In the genomic region with DNA sequence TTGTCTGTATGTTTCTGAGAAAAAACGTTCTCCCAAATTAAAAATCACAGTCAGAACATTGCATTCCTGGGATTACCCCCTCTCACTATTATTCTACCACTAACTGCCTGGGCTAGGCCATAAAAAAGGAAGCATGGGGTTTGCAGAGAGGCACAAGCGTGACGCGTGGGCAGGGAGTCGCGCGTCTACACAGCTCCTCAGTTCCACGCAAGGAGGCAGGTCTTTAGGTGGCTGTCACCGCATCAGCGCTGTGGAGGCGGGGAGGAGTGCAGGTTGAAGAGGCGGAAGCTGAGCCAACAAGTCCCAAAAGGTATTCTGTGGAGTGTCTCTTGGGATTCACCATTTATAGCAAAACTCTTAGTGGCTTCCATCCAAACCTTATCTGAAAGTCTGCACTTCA, we compare ENCODE assay signal across 1 cellular context.
TF ChIP-seq lines count a peak whose summit lies in the region.

No MANE protein-coding gene starts in this region.

TF ChIP-seq in H1, 55 proteins besides CTCF, POLR2A, EP300 and RAD21 (continued from another document):
- TF ChIP-seq, protein P1, sequence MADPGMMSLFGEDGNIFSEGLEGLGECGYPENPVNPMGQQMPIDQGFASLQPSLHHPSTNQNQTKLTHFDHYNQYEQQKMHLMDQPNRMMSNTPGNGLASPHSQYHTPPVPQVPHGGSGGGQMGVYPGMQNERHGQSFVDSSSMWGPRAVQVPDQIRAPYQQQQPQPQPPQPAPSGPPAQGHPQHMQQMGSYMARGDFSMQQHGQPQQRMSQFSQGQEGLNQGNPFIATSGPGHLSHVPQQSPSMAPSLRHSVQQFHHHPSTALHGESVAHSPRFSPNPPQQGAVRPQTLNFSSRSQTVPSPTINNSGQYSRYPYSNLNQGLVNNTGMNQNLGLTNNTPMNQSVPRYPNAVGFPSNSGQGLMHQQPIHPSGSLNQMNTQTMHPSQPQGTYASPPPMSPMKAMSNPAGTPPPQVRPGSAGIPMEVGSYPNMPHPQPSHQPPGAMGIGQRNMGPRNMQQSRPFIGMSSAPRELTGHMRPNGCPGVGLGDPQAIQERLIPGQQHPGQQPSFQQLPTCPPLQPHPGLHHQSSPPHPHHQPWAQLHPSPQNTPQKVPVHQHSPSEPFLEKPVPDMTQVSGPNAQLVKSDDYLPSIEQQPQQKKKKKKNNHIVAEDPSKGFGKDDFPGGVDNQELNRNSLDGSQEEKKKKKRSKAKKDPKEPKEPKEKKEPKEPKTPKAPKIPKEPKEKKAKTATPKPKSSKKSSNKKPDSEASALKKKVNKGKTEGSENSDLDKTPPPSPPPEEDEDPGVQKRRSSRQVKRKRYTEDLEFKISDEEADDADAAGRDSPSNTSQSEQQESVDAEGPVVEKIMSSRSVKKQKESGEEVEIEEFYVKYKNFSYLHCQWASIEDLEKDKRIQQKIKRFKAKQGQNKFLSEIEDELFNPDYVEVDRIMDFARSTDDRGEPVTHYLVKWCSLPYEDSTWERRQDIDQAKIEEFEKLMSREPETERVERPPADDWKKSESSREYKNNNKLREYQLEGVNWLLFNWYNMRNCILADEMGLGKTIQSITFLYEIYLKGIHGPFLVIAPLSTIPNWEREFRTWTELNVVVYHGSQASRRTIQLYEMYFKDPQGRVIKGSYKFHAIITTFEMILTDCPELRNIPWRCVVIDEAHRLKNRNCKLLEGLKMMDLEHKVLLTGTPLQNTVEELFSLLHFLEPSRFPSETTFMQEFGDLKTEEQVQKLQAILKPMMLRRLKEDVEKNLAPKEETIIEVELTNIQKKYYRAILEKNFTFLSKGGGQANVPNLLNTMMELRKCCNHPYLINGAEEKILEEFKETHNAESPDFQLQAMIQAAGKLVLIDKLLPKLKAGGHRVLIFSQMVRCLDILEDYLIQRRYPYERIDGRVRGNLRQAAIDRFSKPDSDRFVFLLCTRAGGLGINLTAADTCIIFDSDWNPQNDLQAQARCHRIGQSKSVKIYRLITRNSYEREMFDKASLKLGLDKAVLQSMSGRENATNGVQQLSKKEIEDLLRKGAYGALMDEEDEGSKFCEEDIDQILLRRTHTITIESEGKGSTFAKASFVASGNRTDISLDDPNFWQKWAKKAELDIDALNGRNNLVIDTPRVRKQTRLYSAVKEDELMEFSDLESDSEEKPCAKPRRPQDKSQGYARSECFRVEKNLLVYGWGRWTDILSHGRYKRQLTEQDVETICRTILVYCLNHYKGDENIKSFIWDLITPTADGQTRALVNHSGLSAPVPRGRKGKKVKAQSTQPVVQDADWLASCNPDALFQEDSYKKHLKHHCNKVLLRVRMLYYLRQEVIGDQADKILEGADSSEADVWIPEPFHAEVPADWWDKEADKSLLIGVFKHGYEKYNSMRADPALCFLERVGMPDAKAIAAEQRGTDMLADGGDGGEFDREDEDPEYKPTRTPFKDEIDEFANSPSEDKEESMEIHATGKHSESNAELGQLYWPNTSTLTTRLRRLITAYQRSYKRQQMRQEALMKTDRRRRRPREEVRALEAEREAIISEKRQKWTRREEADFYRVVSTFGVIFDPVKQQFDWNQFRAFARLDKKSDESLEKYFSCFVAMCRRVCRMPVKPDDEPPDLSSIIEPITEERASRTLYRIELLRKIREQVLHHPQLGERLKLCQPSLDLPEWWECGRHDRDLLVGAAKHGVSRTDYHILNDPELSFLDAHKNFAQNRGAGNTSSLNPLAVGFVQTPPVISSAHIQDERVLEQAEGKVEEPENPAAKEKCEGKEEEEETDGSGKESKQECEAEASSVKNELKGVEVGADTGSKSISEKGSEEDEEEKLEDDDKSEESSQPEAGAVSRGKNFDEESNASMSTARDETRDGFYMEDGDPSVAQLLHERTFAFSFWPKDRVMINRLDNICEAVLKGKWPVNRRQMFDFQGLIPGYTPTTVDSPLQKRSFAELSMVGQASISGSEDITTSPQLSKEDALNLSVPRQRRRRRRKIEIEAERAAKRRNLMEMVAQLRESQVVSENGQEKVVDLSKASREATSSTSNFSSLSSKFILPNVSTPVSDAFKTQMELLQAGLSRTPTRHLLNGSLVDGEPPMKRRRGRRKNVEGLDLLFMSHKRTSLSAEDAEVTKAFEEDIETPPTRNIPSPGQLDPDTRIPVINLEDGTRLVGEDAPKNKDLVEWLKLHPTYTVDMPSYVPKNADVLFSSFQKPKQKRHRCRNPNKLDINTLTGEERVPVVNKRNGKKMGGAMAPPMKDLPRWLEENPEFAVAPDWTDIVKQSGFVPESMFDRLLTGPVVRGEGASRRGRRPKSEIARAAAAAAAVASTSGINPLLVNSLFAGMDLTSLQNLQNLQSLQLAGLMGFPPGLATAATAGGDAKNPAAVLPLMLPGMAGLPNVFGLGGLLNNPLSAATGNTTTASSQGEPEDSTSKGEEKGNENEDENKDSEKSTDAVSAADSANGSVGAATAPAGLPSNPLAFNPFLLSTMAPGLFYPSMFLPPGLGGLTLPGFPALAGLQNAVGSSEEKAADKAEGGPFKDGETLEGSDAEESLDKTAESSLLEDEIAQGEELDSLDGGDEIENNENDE (IDR thresholded peaks at IDR 0.05; ENCODE audit: insufficient replicate concordance, low read length) = no peak
- TF ChIP-seq, protein P2, sequence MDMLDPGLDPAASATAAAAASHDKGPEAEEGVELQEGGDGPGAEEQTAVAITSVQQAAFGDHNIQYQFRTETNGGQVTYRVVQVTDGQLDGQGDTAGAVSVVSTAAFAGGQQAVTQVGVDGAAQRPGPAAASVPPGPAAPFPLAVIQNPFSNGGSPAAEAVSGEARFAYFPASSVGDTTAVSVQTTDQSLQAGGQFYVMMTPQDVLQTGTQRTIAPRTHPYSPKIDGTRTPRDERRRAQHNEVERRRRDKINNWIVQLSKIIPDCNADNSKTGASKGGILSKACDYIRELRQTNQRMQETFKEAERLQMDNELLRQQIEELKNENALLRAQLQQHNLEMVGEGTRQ (IDR thresholded peaks at IDR 0.05; ENCODE audit: low read length) = no peak
- TF ChIP-seq KDM1A (IDR thresholded peaks at IDR 0.05; ENCODE audit: borderline replicate concordance, low read length) (no peak), SIN3A (conservative IDR thresholded peaks at IDR 0.05 in 1 of 2, IDR thresholded peaks at IDR 0.05 in 1 of 2; ENCODE audit: low read depth in 1 of 2, low read length in 2 of 2) (no peak), CBX8 (IDR thresholded peaks at IDR 0.05; ENCODE audit: borderline replicate concordance, low read depth, low read length) (no peak), SP4 (IDR thresholded peaks at IDR 0.05; ENCODE audit: low read length) (no peak), RFX5 (IDR thresholded peaks at IDR 0.05; ENCODE audit: borderline replicate concordance, low read depth, low read length) (no peak), ZNF274 (IDR thresholded peaks at IDR 0.05; ENCODE audit: borderline replicate concordance, extremely low read depth, low read length) (no peak), BRCA1 (IDR thresholded peaks at IDR 0.05; ENCODE audit: low read depth, low read length) (no peak), SIRT6 (IDR thresholded peaks at IDR 0.05; ENCODE audit: low read length) (no peak)
TF ChIP-seq in H1: peak in this region for 0.
